15 cellular contexts compared by ENCODE assay signal in the genomic region with DNA sequence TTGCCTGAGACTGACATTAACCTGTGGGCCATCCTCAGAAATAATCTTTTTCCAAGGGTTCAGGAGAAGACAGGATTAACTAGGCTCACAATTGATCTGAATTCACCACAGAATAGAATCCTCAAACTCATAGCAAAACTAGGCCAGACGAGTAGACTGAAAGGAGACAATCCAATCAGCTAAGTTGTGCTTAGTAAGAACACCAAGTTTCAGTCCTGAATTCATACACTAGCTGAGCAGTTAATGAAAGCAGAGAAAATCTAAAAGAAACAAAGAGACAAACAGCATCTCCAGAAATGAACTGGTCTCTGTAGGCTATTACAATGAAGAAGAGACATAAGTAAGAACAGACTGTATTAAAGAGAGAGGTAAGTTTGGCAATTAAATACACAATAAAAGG.
DNase-seq lines count a peak whose midpoint lies in the region; ATAC-seq and TF ChIP-seq lines count a peak whose summit lies in the region.
"Had no signal": no experiment of that assay in that cellular context is flagged by ENCODE, and none has a peak within 500 bp of the region (broad histone marks: within the 10 kb centered on the region; RNA-seq: fewer than 3 reads in every experiment).

No MANE protein-coding gene starts in this region.

- no peak overlapping the region for H3K4me3 ChIP-seq in foreskin fibroblast (ENCODE audit: low read depth in 1 of 2, low read length in 2 of 2)
- H3K4me3 ChIP-seq: right atrium auricular region, upper lobe of right lung had no signal

- intact Hi-C loops in head of caudate nucleus (cut with DNase I) = no loop called here

- TF ChIP-seq CTCF in foreskin fibroblast (IDR thresholded peaks at IDR 0.05; ENCODE audit: low read depth, low read length) = no peak

- no peaks in the 10 kb centered on the region for H3K27me3 Mint-ChIP-seq in stimulated activated naive CD8-positive, alpha-beta T cell treated with anti-CD3 and anti-CD28 coated beads, Interleukin-15, amount 100 ng/mL, for 72 hours

- peak overlapping the region; percentile 6 to 70 for H3K27ac Mint-ChIP-seq in activated naive CD4-positive, alpha-beta T cell treated with anti-CD3 and anti-CD28 coated beads, Interleukin-2, amount 50 U/mL, for 72 hours
- no peak overlapping the region for H3K27ac Mint-ChIP-seq in stimulated activated naive CD8-positive, alpha-beta T cell treated with anti-CD3 and anti-CD28 coated beads, Interleukin-15, amount 100 ng/mL, for 72 hours
- H3K27ac Mint-ChIP-seq: mesothelial cell of epicardium had no signal

- H3K4me3 Mint-ChIP-seq in stimulated activated naive CD8-positive, alpha-beta T cell treated with anti-CD3 and anti-CD28 coated beads, Interleukin-15, amount 100 ng/mL, for 72 hours = no peak overlapping the region
- H3K4me3 Mint-ChIP-seq: mesothelial cell of epicardium had no signal

- peak; percentile 97 for ATAC-seq in activated naive CD4-positive, alpha-beta T cell treated with anti-CD3 and anti-CD28 coated beads, Interleukin-2, amount 50 U/mL, for 72 hours
- peak; percentile 85 for ATAC-seq in GM21528 (IDR thresholded peaks at IDR 0.05; ENCODE audit: low FRiP score, unreplicated experiment)
- peak; percentile 75 for ATAC-seq in HG03378 (IDR thresholded peaks at IDR 0.05; ENCODE audit: unreplicated experiment)
- ATAC-seq in stimulated activated naive CD8-positive, alpha-beta T cell treated with anti-CD3 and anti-CD28 coated beads, Interleukin-15, amount 100 ng/mL, for 72 hours = peak; percentile 96
- no peak for ATAC-seq in HG03139 (IDR thresholded peaks at IDR 0.05; ENCODE audit: unreplicated experiment)
- ATAC-seq: upper lobe of right lung had no signal

- peaks cover 16% of the 10 kb centered on the region for H3K4me1 Mint-ChIP-seq in stimulated activated naive CD8-positive, alpha-beta T cell treated with anti-CD3 and anti-CD28 coated beads, Interleukin-15, amount 100 ng/mL, for 72 hours

- DNase-seq in activated naive CD4-positive, alpha-beta T cell treated with anti-CD3 and anti-CD28 coated beads, Interleukin-2, amount 50 U/mL, for 72 hours (ENCODE audit: low spot score in 2 of 2) = peak in 1 of 2 donors; percentile 18
- no peak for DNase-seq in activated naive CD4-positive, alpha-beta T cell (lab: John Stamatoyannopoulos, UW)
- DNase-seq in stimulated activated naive CD8-positive, alpha-beta T cell treated with anti-CD3 and anti-CD28 coated beads, Interleukin-15, amount 100 ng/mL, for 72 hours = no peak
- DNase-seq in foreskin fibroblast (no peak), head of caudate nucleus (no peak)
- DNase-seq: activated CD4-positive, alpha-beta T cell treated with anti-CD3 and anti-CD28 coated beads for 48 hours; amygdala; GDM1; NCI-H748 treated with DMSO at 0.1 percent for 48 hours; upper lobe of right lung had no signal

- no peaks in the 10 kb centered on the region for H3K9me3 Mint-ChIP-seq in activated naive CD4-positive, alpha-beta T cell treated with anti-CD3 and anti-CD28 coated beads, Interleukin-2, amount 50 U/mL, for 72 hours
- no peaks in the 10 kb centered on the region for H3K9me3 Mint-ChIP-seq in stimulated activated naive CD8-positive, alpha-beta T cell treated with anti-CD3 and anti-CD28 coated beads, Interleukin-15, amount 100 ng/mL, for 72 hours
- H3K9me3 Mint-ChIP-seq: mesothelial cell of epicardium had no signal

- H3K36me3 Mint-ChIP-seq in activated naive CD4-positive, alpha-beta T cell treated with anti-CD3 and anti-CD28 coated beads, Interleukin-2, amount 50 U/mL, for 72 hours = peaks cover 15 to 23% of the 10 kb centered on the region in 2 donors

Comparison
In these comparisons a context has a peak if more than half of its experiments do, and no peak if none do; other contexts are left out.
1. H3K27ac Mint-ChIP-seq: peak in activated naive CD4-positive, alpha-beta T cell treated with anti-CD3 and anti-CD28 coated beads, Interleukin-2, amount 50 U/mL, for 72 hours (2 of 2); none in stimulated activated naive CD8-positive, alpha-beta T cell treated with anti-CD3 and anti-CD28 coated beads, Interleukin-15, amount 100 ng/mL, for 72 hours (0 of 2).